ENCODE assay signal across 1 cellular context in genomic region chr19:15432018-15432494, GRCh38.
TF ChIP-seq lines count a peak whose summit lies in the region.

No MANE protein-coding gene starts in this region.

TF ChIP-seq in H1, 55 proteins besides CTCF, POLR2A, EP300 and RAD21:
- TF ChIP-seq SAP30 (IDR thresholded peaks at IDR 0.05; ENCODE audit: insufficient read depth, insufficient replicate concordance, low read length), result peak; percentile 72
- TF ChIP-seq KDM1A (IDR thresholded peaks at IDR 0.05; ENCODE audit: borderline replicate concordance, low read length), result no peak
- TF ChIP-seq SIX5 (IDR thresholded peaks at IDR 0.05; ENCODE audit: low read depth, low read length), result no peak
- 0 out of 4 replicates have a peak, but pooled peaks of 1 of the 2 experiments have one; percentile 24 for TF ChIP-seq SIN3A (conservative IDR thresholded peaks at IDR 0.05 in 1 of 2, IDR thresholded peaks at IDR 0.05 in 1 of 2; ENCODE audit: low read depth in 1 of 2, low read length in 2 of 2)
- TF ChIP-seq TAF1 (IDR thresholded peaks at IDR 0.05; ENCODE audit: low read depth, low read length), result 0 out of 2 replicates have a peak, but pooled peaks have one; percentile 2
- no peak for TF ChIP-seq MAFK (IDR thresholded peaks at IDR 0.05; ENCODE audit: low read depth, low read length)
- no peak for TF ChIP-seq RFX5 (IDR thresholded peaks at IDR 0.05; ENCODE audit: borderline replicate concordance, low read depth, low read length)
- no peak for TF ChIP-seq JUN (IDR thresholded peaks at IDR 0.05; ENCODE audit: low read depth, low read length)
- no peak for TF ChIP-seq CHD1 (IDR thresholded peaks at IDR 0.05; ENCODE audit: low read depth, low read length)
- TF ChIP-seq PHF8 (conservative IDR thresholded peaks at IDR 0.05; ENCODE audit: low read depth, low read length), result no peak; the same call in 1 of the 2 replicates
- TF ChIP-seq SP1 (IDR thresholded peaks at IDR 0.05; ENCODE audit: low read depth, low read length), result no peak
- TF ChIP-seq KDM5A (IDR thresholded peaks at IDR 0.05; ENCODE audit: low read length), result 0 out of 2 replicates have a peak, but pooled peaks have one; percentile 5
- TF ChIP-seq ASH2L (IDR thresholded peaks at IDR 0.05; ENCODE audit: low read length), result no peak
- TF ChIP-seq POLR2AphosphoS5 (IDR thresholded peaks at IDR 0.05; ENCODE audit: low read depth, low read length), result no peak
- no peak for TF ChIP-seq NANOG (IDR thresholded peaks at IDR 0.05; ENCODE audit: insufficient read depth, low read depth, low read length, poor library complexity, severe bottlenecking)
- no peak for TF ChIP-seq MAX (IDR thresholded peaks at IDR 0.05)
- no peak for TF ChIP-seq SIRT6 (IDR thresholded peaks at IDR 0.05; ENCODE audit: low read length)
- TF ChIP-seq SUZ12 (IDR thresholded peaks at IDR 0.05; ENCODE audit: low read length), result no peak
